ENCODE assay signal across 14 cellular contexts in the genomic region with DNA sequence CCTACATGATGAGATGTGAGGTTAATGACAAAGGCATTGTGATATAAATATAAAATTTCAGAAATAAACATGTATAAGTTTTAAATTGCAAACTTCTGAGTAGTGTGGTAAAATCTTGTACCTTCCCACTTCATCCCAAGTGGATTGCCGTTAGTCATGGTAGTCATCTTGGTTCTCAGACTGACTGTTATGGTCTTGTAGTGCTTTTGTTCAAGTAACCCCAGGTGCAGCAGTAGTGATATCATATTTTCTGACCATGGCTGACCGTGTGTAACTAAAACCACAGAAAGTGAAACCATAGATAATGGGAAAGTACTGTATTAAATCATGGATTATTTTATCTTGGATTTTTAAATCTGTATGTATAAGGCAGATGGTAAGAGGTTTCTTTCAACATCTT.
A peak's percentile ranks its signal among the peaks of the same experiment; 100 is the strongest.
DNase-seq lines count a peak whose midpoint lies in the region; ATAC-seq and TF ChIP-seq lines count a peak whose summit lies in the region.
"Had no signal": no experiment of that assay in that cellular context is flagged by ENCODE, and none has a peak within 500 bp of the region (broad histone marks: within the 10 kb centered on the region; RNA-seq: fewer than 3 reads in every experiment).

No MANE protein-coding gene starts in this region.

- peaks cover 7 to 8% of the 10 kb centered on the region in 2 donors for H3K9me3 Mint-ChIP-seq in stimulated activated naive B cell treated with anti-CD40 and anti-IgM and Interleukin-4, amounts not matched to agents 10 μg/mL and 1 μg/mL and 100 μg/mL, for 72 hours

- no peak overlapping the region for H3K27ac Mint-ChIP-seq in stimulated activated naive B cell treated with anti-CD40 and anti-IgM and Interleukin-4, amounts not matched to agents 10 μg/mL and 1 μg/mL and 100 μg/mL, for 72 hours
- H3K27ac Mint-ChIP-seq: B cell; CD4-positive, alpha-beta T cell; H9 had no signal

- H3K4me3 ChIP-seq in astrocyte of the spinal cord (ENCODE audit: low read depth, low read length) = no peak overlapping the region

- TF ChIP-seq CTCF in astrocyte of the spinal cord (IDR thresholded peaks at IDR 0.05; ENCODE audit: low read depth, low read length) = no peak

- in situ Hi-C loops in astrocyte of the spinal cord (cut with HindIII; ENCODE audit: low sequenced_read_pairs) = no loop called here

- DNase-seq in EH (ENCODE audit: low read depth) (peak; percentile 6), RPMI7951 (ENCODE audit: low read depth) (peak; percentile 58), astrocyte of the spinal cord (ENCODE audit: low read depth, low spot score) (peak; percentile 17), kidney tubule cell (ENCODE audit: low spot score) (peak; percentile 35), AG20443 (ENCODE audit: low spot score) (no peak)
- no peak for DNase-seq in stimulated activated naive B cell treated with anti-CD40 and anti-IgM and Interleukin-4, amounts not matched to agents 10 μg/mL and 1 μg/mL and 100 μg/mL, for 72 hours
- DNase-seq: ACHN; C1 segment of cervical spinal cord; CD4-positive, alpha-beta T cell; DMS79 treated with DMSO at 0.1 percent for 48 hours; GOT3; H9 had no signal

- H3K36me3 Mint-ChIP-seq in stimulated activated naive B cell treated with anti-CD40 and anti-IgM and Interleukin-4, amounts not matched to agents 10 μg/mL and 1 μg/mL and 100 μg/mL, for 72 hours = no peaks in the 10 kb centered on the region

- no peak overlapping the region for H3K4me3 Mint-ChIP-seq in stimulated activated naive B cell treated with anti-CD40 and anti-IgM and Interleukin-4, amounts not matched to agents 10 μg/mL and 1 μg/mL and 100 μg/mL, for 72 hours
- H3K4me3 Mint-ChIP-seq: B cell; CD4-positive, alpha-beta T cell; H9 had no signal

- H3K4me1 Mint-ChIP-seq in stimulated activated naive B cell treated with anti-CD40 and anti-IgM and Interleukin-4, amounts not matched to agents 10 μg/mL and 1 μg/mL and 100 μg/mL, for 72 hours = no peaks in the 10 kb centered on the region
- H3K4me1 Mint-ChIP-seq: B cell, H9 had no signal

- no peaks in the 10 kb centered on the region for H3K27me3 Mint-ChIP-seq in stimulated activated naive B cell treated with anti-CD40 and anti-IgM and Interleukin-4, amounts not matched to agents 10 μg/mL and 1 μg/mL and 100 μg/mL, for 72 hours
- H3K27me3 Mint-ChIP-seq: B cell; CD4-positive, alpha-beta T cell had no signal

- no peak for ATAC-seq in stimulated activated naive B cell treated with anti-CD40 and anti-IgM and Interleukin-4, amounts not matched to agents 10 μg/mL and 1 μg/mL and 100 μg/mL, for 72 hours (replicated peaks)
- no peak for ATAC-seq in GM21447 (IDR thresholded peaks at IDR 0.05; ENCODE audit: unreplicated experiment)

Comparison
In these comparisons a context has a peak if more than half of its experiments do, and no peak if none do; other contexts are left out.
1. DNase-seq: peak in EH (single experiment), RPMI7951 (single experiment), astrocyte of the spinal cord (single experiment) and kidney tubule cell (single experiment); none in stimulated activated naive B cell treated with anti-CD40 and anti-IgM and Interleukin-4, amounts not matched to agents 10 μg/mL and 1 μg/mL and 100 μg/mL, for 72 hours (single experiment) and AG20443 (single experiment).